1 cellular context compared by ENCODE assay signal in the genomic region with DNA sequence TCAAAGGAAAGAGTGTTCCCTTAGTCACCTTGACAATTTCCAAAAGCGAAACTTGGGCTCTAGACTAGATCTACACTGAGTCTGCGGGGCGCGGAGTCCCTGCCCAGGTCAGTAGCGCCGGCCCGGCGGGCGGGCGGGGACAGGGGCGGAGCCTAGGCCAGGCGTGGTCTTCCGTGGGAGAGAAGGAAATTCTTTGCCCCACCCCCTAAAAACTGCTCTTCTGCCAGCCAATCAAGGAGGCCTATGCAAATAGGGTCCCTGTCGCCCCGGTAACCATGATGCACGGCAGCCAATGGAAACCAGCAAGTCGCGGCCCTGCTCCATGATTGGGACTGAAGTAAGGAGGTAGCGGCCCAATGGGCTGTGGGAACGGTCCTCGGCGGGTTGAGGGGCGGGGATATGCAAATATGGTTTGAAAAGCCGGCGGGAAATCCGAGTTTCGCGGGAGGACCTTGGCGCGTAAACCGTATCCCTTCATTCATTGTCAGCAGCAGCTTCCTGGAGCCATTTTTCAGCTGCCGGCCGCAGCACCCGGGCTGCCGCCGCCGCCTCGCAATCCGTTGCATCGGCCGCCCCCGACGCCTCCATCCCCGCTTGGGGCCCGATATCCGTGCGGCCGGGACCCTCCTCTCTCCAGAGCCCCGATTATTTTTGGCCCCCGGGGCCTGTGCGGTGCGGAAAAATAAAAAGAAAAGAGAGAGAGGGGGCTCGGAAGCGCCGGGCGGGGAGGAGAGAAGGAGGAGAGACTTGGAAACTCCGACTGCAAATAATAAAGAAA.
A peak's percentile ranks its signal among the peaks of the same experiment; 100 is the strongest.
TF ChIP-seq lines count a peak whose summit lies in the region.

A gene (plus strand): TSS at position 477 of the 778 bp plus-strand sequence. CDS start 354 bp downstream, outside the sequence.

TF ChIP-seq in HepG2, 621 proteins besides CTCF, POLR2A, EP300 and RAD21 (continued from another document and continues in another):
- TF ChIP-seq ZNF484 (CRISPR knock-in tag; IDR thresholded peaks at IDR 0.05; ENCODE audit: borderline replicate concordance, low read depth) (no peak; the same call in 1 of the 2 replicates), NR2F6 (IDR thresholded peaks at IDR 0.05) (0 out of 2 replicates have a peak, but pooled peaks have one; percentile 20), NR2F6 (CRISPR knock-in tag; IDR thresholded peaks at IDR 0.05) (peak; percentile 23; the same call in 1 of the 2 replicates), ONECUT2 (CRISPR knock-in tag; IDR thresholded peaks at IDR 0.05) (peak; percentile 60; the same call in 1 of the 2 replicates), TCF7 (IDR thresholded peaks at IDR 0.05; ENCODE audit: low read depth) (no peak), ZNF451 (CRISPR knock-in tag; IDR thresholded peaks at IDR 0.05) (peak; percentile 74; the same call in 1 of the 2 replicates), JARID2 (CRISPR knock-in tag; IDR thresholded peaks at IDR 0.05; ENCODE audit: insufficient replicate concordance) (peak; percentile 35), SOX6 (IDR thresholded peaks at IDR 0.05) (no peak), SOX6 (CRISPR knock-in tag; IDR thresholded peaks at IDR 0.05) (peak; percentile 38; the same call in 1 of the 2 replicates), FOXM1 (CRISPR knock-in tag; IDR thresholded peaks at IDR 0.05) (no peak; the same call in 1 of the 2 replicates), ZNF589 (CRISPR knock-in tag; conservative IDR thresholded peaks at IDR 0.05) (peak; percentile 63; the same call in 1 of the 2 replicates), JUN (CRISPR knock-in tag; IDR thresholded peaks at IDR 0.05) (no peak), MIXL1 (CRISPR knock-in tag; IDR thresholded peaks at IDR 0.05) (no peak), JUND (CRISPR knock-in tag; IDR thresholded peaks at IDR 0.05) (no peak), ZNF790 (CRISPR knock-in tag; IDR thresholded peaks at IDR 0.05; ENCODE audit: borderline replicate concordance) (peak; percentile 98), PAF1 (CRISPR knock-in tag; IDR thresholded peaks at IDR 0.05) (no peak), THYN1 (CRISPR knock-in tag; IDR thresholded peaks at IDR 0.05; ENCODE audit: borderline replicate concordance, low read depth) (0 out of 2 replicates have a peak, but pooled peaks have one; percentile 69), ZNF207 (IDR thresholded peaks at IDR 0.05; ENCODE audit: borderline replicate concordance) (no peak), ZNF225 (CRISPR knock-in tag; IDR thresholded peaks at IDR 0.05) (no peak), SPEN (CRISPR knock-in tag; IDR thresholded peaks at IDR 0.05; ENCODE audit: low read depth) (peak; percentile 98), ZFP36 (IDR thresholded peaks at IDR 0.05; ENCODE audit: borderline replicate concordance, low read depth, low read length, partially characterized antibody) (no peak), CCAR2 (optimal IDR thresholded peaks at IDR 0.05; ENCODE audit: low read depth, low read length) (no peak), ZBTB1 (CRISPR knock-in tag; IDR thresholded peaks at IDR 0.05; ENCODE audit: borderline replicate concordance) (no peak), HNRNPH1 (optimal IDR thresholded peaks at IDR 0.05; ENCODE audit: low read depth, low read length) (no peak), JUNB (CRISPR knock-in tag; IDR thresholded peaks at IDR 0.05; ENCODE audit: borderline replicate concordance) (peak; percentile 61; the same call in 1 of the 2 replicates), PHF21A (CRISPR knock-in tag; IDR thresholded peaks at IDR 0.05) (no peak), SNRNP70 (IDR thresholded peaks at IDR 0.05; ENCODE audit: low read depth, low read length) (no peak), ZBTB7B (CRISPR knock-in tag; IDR thresholded peaks at IDR 0.05) (peak; percentile 70; the same call in 1 of the 2 replicates), ZNF253 (CRISPR knock-in tag; IDR thresholded peaks at IDR 0.05; ENCODE audit: borderline replicate concordance) (no peak), ASH2L (IDR thresholded peaks at IDR 0.05; ENCODE audit: insufficient read length, low read depth, low read length) (peak; percentile 65), ZNF30 (CRISPR knock-in tag; IDR thresholded peaks at IDR 0.05) (no peak), HNF4G (IDR thresholded peaks at IDR 0.05; ENCODE audit: borderline replicate concordance, low read depth, low read length) (no peak), HNF4G (CRISPR knock-in tag; IDR thresholded peaks at IDR 0.05; ENCODE audit: borderline replicate concordance, low read depth) (no peak), TOPORS (CRISPR knock-in tag; IDR thresholded peaks at IDR 0.05) (peak; percentile 89), FOSL1 (CRISPR knock-in tag; IDR thresholded peaks at IDR 0.05; ENCODE audit: borderline replicate concordance) (no peak; the same call in 1 of the 2 replicates), HMG20A (CRISPR knock-in tag; IDR thresholded peaks at IDR 0.05; ENCODE audit: borderline replicate concordance) (no peak), SRSF9 (IDR thresholded peaks at IDR 0.05; ENCODE audit: borderline replicate concordance, insufficient read depth, low read depth, low read length, poor library complexity, severe bottlenecking) (no peak), SMAD3 (CRISPR knock-in tag; IDR thresholded peaks at IDR 0.05) (no peak), HNF4A (CRISPR knock-in tag; IDR thresholded peaks at IDR 0.05) (no peak), ZNF160 (CRISPR knock-in tag; IDR thresholded peaks at IDR 0.05) (peak; percentile 79), GABPA (IDR thresholded peaks at IDR 0.05; ENCODE audit: low read depth, low read length) (no peak), GABPA (CRISPR knock-in tag; IDR thresholded peaks at IDR 0.05; ENCODE audit: low read depth) (peak; percentile 57; the same call in 1 of the 2 replicates), HNRNPL (IDR thresholded peaks at IDR 0.05; ENCODE audit: low read depth, low read length) (0 out of 2 replicates have a peak, but pooled peaks have one; percentile 45)
- TF ChIP-seq, protein P1, sequence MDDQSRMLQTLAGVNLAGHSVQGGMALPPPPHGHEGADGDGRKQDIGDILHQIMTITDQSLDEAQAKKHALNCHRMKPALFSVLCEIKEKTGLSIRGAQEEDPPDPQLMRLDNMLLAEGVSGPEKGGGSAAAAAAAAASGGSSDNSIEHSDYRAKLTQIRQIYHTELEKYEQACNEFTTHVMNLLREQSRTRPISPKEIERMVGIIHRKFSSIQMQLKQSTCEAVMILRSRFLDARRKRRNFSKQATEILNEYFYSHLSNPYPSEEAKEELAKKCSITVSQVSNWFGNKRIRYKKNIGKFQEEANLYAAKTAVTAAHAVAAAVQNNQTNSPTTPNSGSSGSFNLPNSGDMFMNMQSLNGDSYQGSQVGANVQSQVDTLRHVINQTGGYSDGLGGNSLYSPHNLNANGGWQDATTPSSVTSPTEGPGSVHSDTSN (CRISPR knock-in tag; IDR thresholded peaks at IDR 0.05; ENCODE audit: borderline replicate concordance) = peak; percentile 83; the same call in 1 of the 2 replicates
- TF ChIP-seq, protein P2, sequence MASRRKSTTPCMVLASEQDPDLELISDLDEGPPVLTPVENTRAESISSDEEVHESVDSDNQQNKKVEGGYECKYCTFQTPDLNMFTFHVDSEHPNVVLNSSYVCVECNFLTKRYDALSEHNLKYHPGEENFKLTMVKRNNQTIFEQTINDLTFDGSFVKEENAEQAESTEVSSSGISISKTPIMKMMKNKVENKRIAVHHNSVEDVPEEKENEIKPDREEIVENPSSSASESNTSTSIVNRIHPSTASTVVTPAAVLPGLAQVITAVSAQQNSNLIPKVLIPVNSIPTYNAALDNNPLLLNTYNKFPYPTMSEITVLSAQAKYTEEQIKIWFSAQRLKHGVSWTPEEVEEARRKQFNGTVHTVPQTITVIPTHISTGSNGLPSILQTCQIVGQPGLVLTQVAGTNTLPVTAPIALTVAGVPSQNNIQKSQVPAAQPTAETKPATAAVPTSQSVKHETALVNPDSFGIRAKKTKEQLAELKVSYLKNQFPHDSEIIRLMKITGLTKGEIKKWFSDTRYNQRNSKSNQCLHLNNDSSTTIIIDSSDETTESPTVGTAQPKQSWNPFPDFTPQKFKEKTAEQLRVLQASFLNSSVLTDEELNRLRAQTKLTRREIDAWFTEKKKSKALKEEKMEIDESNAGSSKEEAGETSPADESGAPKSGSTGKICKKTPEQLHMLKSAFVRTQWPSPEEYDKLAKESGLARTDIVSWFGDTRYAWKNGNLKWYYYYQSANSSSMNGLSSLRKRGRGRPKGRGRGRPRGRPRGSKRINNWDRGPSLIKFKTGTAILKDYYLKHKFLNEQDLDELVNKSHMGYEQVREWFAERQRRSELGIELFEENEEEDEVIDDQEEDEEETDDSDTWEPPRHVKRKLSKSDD (CRISPR knock-in tag; IDR thresholded peaks at IDR 0.05; ENCODE audit: low read depth) = peak; percentile 16; the same call in 1 of the 2 replicates
- TF ChIP-seq, protein P3, sequence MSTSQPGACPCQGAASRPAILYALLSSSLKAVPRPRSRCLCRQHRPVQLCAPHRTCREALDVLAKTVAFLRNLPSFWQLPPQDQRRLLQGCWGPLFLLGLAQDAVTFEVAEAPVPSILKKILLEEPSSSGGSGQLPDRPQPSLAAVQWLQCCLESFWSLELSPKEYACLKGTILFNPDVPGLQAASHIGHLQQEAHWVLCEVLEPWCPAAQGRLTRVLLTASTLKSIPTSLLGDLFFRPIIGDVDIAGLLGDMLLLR (CRISPR knock-in tag; IDR thresholded peaks at IDR 0.05) = 0 out of 2 replicates have a peak, but pooled peaks have one; percentile 66
- TF ChIP-seq, protein P4, sequence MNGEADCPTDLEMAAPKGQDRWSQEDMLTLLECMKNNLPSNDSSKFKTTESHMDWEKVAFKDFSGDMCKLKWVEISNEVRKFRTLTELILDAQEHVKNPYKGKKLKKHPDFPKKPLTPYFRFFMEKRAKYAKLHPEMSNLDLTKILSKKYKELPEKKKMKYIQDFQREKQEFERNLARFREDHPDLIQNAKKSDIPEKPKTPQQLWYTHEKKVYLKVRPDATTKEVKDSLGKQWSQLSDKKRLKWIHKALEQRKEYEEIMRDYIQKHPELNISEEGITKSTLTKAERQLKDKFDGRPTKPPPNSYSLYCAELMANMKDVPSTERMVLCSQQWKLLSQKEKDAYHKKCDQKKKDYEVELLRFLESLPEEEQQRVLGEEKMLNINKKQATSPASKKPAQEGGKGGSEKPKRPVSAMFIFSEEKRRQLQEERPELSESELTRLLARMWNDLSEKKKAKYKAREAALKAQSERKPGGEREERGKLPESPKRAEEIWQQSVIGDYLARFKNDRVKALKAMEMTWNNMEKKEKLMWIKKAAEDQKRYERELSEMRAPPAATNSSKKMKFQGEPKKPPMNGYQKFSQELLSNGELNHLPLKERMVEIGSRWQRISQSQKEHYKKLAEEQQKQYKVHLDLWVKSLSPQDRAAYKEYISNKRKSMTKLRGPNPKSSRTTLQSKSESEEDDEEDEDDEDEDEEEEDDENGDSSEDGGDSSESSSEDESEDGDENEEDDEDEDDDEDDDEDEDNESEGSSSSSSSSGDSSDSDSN (CRISPR knock-in tag; IDR thresholded peaks at IDR 0.05) = peak; percentile 61
- TF ChIP-seq, protein P5, sequence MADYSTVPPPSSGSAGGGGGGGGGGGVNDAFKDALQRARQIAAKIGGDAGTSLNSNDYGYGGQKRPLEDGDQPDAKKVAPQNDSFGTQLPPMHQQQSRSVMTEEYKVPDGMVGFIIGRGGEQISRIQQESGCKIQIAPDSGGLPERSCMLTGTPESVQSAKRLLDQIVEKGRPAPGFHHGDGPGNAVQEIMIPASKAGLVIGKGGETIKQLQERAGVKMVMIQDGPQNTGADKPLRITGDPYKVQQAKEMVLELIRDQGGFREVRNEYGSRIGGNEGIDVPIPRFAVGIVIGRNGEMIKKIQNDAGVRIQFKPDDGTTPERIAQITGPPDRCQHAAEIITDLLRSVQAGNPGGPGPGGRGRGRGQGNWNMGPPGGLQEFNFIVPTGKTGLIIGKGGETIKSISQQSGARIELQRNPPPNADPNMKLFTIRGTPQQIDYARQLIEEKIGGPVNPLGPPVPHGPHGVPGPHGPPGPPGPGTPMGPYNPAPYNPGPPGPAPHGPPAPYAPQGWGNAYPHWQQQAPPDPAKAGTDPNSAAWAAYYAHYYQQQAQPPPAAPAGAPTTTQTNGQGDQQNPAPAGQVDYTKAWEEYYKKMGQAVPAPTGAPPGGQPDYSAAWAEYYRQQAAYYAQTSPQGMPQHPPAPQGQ (CRISPR knock-in tag; IDR thresholded peaks at IDR 0.05; ENCODE audit: borderline replicate concordance) = no peak
- TF ChIP-seq, protein P6, sequence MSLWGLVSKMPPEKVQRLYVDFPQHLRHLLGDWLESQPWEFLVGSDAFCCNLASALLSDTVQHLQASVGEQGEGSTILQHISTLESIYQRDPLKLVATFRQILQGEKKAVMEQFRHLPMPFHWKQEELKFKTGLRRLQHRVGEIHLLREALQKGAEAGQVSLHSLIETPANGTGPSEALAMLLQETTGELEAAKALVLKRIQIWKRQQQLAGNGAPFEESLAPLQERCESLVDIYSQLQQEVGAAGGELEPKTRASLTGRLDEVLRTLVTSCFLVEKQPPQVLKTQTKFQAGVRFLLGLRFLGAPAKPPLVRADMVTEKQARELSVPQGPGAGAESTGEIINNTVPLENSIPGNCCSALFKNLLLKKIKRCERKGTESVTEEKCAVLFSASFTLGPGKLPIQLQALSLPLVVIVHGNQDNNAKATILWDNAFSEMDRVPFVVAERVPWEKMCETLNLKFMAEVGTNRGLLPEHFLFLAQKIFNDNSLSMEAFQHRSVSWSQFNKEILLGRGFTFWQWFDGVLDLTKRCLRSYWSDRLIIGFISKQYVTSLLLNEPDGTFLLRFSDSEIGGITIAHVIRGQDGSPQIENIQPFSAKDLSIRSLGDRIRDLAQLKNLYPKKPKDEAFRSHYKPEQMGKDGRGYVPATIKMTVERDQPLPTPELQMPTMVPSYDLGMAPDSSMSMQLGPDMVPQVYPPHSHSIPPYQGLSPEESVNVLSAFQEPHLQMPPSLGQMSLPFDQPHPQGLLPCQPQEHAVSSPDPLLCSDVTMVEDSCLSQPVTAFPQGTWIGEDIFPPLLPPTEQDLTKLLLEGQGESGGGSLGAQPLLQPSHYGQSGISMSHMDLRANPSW (CRISPR knock-in tag; IDR thresholded peaks at IDR 0.05; ENCODE audit: borderline replicate concordance) = peak; percentile 40; the same call in 1 of the 2 replicates
- TF ChIP-seq, protein P7, sequence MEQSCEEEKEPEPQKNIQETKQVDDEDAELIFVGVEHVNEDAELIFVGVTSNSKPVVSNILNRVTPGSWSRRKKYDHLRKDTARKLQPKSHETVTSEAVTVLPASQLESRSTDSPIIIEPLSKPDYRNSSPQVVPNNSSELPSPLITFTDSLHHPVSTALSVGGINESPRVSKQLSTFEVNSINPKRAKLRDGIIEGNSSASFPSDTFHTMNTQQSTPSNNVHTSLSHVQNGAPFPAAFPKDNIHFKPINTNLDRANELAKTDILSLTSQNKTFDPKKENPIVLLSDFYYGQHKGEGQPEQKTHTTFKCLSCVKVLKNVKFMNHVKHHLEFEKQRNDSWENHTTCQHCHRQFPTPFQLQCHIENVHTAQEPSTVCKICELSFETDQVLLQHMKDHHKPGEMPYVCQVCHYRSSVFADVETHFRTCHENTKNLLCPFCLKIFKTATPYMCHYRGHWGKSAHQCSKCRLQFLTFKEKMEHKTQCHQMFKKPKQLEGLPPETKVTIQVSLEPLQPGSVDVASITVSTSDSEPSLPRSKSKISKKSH (CRISPR knock-in tag; IDR thresholded peaks at IDR 0.05; ENCODE audit: borderline replicate concordance) = no peak; the same call in 1 of the 2 replicates
